Comparison of ENCODE assay signal across 13 cellular contexts in genomic region chr9:107784235-107784958, GRCh38.
DNase-seq lines count a peak whose midpoint lies in the region; ATAC-seq and TF ChIP-seq lines count a peak whose summit lies in the region.
"Had no signal": no experiment of that assay in that cellular context is flagged by ENCODE, and none has a peak within 500 bp of the region (broad histone marks: within the 10 kb centered on the region; RNA-seq: fewer than 3 reads in every experiment).

No MANE protein-coding gene starts in this region.

- TF ChIP-seq CTCF in upper lobe of left lung (IDR thresholded peaks at IDR 0.05): no peak

- peak overlapping the region in 1 of 4 donors; percentile 26 for H3K27ac ChIP-seq in upper lobe of left lung
- H3K27ac ChIP-seq: 22Rv1, epithelial cell of prostate, neutrophil had no signal

- TF ChIP-seq EP300 in upper lobe of left lung (IDR thresholded peaks at IDR 0.05): no peak

- TF ChIP-seq POLR2A in upper lobe of left lung (IDR thresholded peaks at IDR 0.05): no peak

- H3K36me3 ChIP-seq in upper lobe of left lung: no peaks in the 10 kb centered on the region
- H3K36me3 ChIP-seq: neutrophil had no signal

- no peaks in the 10 kb centered on the region for H3K9me3 ChIP-seq in upper lobe of left lung
- H3K9me3 ChIP-seq: neutrophil had no signal

- DNase-seq in DMS53 (lab: John Stamatoyannopoulos, UW) (peak; percentile 3), DMS53 treated with DMSO at 0.1 percent for 48 hours (lab: John Stamatoyannopoulos, UW; ENCODE audit: unreplicated experiment) (no peak), brain pericyte (ENCODE audit: low read depth, low spot score) (peak; percentile 6), inferior parietal cortex (ENCODE audit: extremely low spot score) (peak; percentile 30), upper lobe of left lung (no peak), CD1c-positive myeloid dendritic cell (ENCODE audit: extremely low spot score) (no peak)
- no peak for DNase-seq in stimulated activated CD4-positive, alpha-beta T cell treated with anti-CD3 and anti-CD28 coated beads, Interleukin-15, amount 100 ng/mL, for 24 hours
- DNase-seq in activated effector memory CD4-positive, alpha-beta T cell treated with Interleukin-2 at 50 U/mL for 16 hours: no peak
- DNase-seq: NCI-H1048; stimulated activated CD8-positive, alpha-beta memory T cell treated with anti-CD3 and anti-CD28 coated beads, Interleukin-4, amount 100 ng/mL, for 48 hours had no signal

- H3K27me3 ChIP-seq in upper lobe of left lung: no peaks in the 10 kb centered on the region
- H3K27me3 ChIP-seq: neutrophil had no signal

- WGBS in upper lobe of left lung, 2 donors: 55 to 65% methylated on average over 12 of the region's 12 CpGs

- ATAC-seq in upper lobe of left lung (ENCODE audit: low FRiP score in 2 of 2): peak; percentile 69 to 84

- H3K4me1 ChIP-seq in upper lobe of left lung: peaks cover 2 to 9% (median 4%) of the 10 kb centered on the region in 4 donors

- H3K4me3 ChIP-seq in upper lobe of left lung: no peak overlapping the region

Comparison
In these comparisons a context has a peak if more than half of its experiments do, and no peak if none do; other contexts are left out.
1. DNase-seq: peak in DMS53 (single experiment), brain pericyte (single experiment) and inferior parietal cortex (single experiment); none in DMS53 treated with DMSO at 0.1 percent for 48 hours (single experiment), upper lobe of left lung (0 of 2), stimulated activated CD4-positive, alpha-beta T cell treated with anti-CD3 and anti-CD28 coated beads, Interleukin-15, amount 100 ng/mL, for 24 hours (single experiment), activated effector memory CD4-positive, alpha-beta T cell treated with Interleukin-2 at 50 U/mL for 16 hours (single experiment) and CD1c-positive myeloid dendritic cell (single experiment).